ENCODE assay signal across 1 cellular context in the genomic region with DNA sequence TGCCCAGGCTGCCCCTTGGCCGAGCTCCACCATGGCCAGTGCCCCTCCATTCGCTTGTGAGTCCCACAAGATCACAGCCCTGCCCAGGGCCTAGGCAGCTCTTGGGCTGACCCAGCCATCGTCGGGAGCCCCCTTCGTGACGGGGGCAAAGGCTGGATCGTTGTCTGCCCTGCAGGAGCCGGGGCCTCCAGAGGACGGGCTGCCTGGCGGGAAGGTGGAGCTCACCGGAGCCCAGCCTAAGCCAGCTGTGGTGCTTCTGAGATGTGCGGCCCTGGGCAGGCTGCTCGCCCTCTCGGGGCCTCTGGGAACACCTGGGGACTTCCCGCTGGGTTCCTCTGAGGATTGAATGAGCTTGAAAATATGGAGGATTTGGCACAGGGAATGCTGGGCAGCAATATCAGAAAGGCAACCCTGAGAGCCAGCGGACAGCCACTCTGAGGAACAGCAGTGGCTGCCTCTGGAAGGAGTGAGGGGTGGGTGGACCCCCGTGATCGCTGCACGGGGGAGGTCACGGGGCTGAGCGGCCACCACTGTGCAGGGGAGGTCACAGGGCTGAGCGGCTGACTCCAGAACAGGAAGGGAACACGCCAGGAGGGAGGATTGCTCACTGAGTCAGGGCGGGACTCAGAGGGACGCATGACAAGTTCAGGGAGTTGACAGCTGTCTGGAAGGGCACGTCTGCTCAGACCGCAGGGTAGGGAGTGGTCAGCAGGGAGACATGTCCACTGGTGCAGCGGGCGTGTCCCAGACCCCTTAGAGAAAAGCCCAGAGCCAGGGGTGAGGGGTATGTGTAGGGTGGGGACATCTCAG.
TF ChIP-seq lines count a peak whose summit lies in the region.

No MANE protein-coding gene starts in this region.

TF ChIP-seq in HepG2, 621 proteins besides CTCF, POLR2A, EP300 and RAD21:
- TF ChIP-seq ZNF558 (CRISPR knock-in tag; IDR thresholded peaks at IDR 0.05; ENCODE audit: borderline replicate concordance) (no peak), SNAPC4 (CRISPR knock-in tag; IDR thresholded peaks at IDR 0.05) (no peak), ZNF550 (CRISPR knock-in tag; IDR thresholded peaks at IDR 0.05; ENCODE audit: borderline replicate concordance) (no peak), ZNF333 (CRISPR knock-in tag; IDR thresholded peaks at IDR 0.05; ENCODE audit: borderline replicate concordance) (no peak), MLLT10 (CRISPR knock-in tag; IDR thresholded peaks at IDR 0.05) (no peak), JUNB (CRISPR knock-in tag; IDR thresholded peaks at IDR 0.05; ENCODE audit: borderline replicate concordance) (no peak), ZNF142 (CRISPR knock-in tag; IDR thresholded peaks at IDR 0.05) (no peak), ZNF672 (CRISPR knock-in tag; IDR thresholded peaks at IDR 0.05) (no peak), SAFB2 (CRISPR knock-in tag; IDR thresholded peaks at IDR 0.05; ENCODE audit: borderline replicate concordance, low read depth) (no peak), AFF4 (CRISPR knock-in tag; IDR thresholded peaks at IDR 0.05) (no peak), RERE (CRISPR knock-in tag; IDR thresholded peaks at IDR 0.05; ENCODE audit: low read depth) (no peak), ZNF234 (CRISPR knock-in tag; conservative IDR thresholded peaks at IDR 0.05) (no peak), TARDBP (CRISPR knock-in tag; IDR thresholded peaks at IDR 0.05) (no peak), ZNF749 (CRISPR knock-in tag; IDR thresholded peaks at IDR 0.05; ENCODE audit: borderline replicate concordance) (no peak), ZNF839 (CRISPR knock-in tag; IDR thresholded peaks at IDR 0.05; ENCODE audit: borderline replicate concordance) (no peak), ZNF773 (CRISPR knock-in tag; IDR thresholded peaks at IDR 0.05; ENCODE audit: borderline replicate concordance) (no peak)
- TF ChIP-seq, protein P1, sequence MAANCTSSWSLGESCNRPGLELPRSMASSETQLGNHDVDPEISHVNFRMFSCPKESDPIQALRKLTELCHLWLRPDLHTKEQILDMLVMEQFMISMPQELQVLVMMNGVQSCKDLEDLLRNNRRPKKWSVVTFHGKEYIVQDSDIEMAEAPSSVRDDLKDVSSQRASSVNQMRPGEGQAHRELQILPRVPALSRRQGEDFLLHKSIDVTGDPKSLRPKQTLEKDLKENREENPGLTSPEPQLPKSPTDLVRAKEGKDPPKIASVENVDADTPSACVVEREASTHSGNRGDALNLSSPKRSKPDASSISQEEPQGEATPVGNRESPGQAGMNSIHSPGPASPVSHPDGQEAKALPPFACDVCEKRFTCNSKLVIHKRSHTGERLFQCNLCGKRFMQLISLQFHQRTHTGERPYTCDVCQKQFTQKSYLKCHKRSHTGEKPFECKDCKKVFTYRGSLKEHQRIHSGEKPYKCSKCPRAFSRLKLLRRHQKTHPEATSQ (CRISPR knock-in tag; IDR thresholded peaks at IDR 0.05; ENCODE audit: borderline replicate concordance), result no peak
- TF ChIP-seq, protein P2, sequence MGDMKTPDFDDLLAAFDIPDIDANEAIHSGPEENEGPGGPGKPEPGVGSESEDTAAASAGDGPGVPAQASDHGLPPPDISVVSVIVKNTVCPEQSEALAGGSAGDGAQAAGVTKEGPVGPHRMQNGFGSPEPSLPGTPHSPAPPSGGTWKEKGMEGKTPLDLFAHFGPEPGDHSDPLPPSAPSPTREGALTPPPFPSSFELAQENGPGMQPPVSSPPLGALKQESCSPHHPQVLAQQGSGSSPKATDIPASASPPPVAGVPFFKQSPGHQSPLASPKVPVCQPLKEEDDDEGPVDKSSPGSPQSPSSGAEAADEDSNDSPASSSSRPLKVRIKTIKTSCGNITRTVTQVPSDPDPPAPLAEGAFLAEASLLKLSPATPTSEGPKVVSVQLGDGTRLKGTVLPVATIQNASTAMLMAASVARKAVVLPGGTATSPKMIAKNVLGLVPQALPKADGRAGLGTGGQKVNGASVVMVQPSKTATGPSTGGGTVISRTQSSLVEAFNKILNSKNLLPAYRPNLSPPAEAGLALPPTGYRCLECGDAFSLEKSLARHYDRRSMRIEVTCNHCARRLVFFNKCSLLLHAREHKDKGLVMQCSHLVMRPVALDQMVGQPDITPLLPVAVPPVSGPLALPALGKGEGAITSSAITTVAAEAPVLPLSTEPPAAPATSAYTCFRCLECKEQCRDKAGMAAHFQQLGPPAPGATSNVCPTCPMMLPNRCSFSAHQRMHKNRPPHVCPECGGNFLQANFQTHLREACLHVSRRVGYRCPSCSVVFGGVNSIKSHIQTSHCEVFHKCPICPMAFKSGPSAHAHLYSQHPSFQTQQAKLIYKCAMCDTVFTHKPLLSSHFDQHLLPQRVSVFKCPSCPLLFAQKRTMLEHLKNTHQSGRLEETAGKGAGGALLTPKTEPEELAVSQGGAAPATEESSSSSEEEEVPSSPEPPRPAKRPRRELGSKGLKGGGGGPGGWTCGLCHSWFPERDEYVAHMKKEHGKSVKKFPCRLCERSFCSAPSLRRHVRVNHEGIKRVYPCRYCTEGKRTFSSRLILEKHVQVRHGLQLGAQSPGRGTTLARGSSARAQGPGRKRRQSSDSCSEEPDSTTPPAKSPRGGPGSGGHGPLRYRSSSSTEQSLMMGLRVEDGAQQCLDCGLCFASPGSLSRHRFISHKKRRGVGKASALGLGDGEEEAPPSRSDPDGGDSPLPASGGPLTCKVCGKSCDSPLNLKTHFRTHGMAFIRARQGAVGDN (CRISPR knock-in tag; IDR thresholded peaks at IDR 0.05), result no peak
